ENCODE assay signal across 15 cellular contexts in genomic region chr14:57617510-57617909, GRCh38.
"Had no signal": no experiment of that assay in that cellular context is flagged by ENCODE, and none has a peak within 500 bp of the region (broad histone marks: within the 10 kb centered on the region; RNA-seq: fewer than 3 reads in every experiment).

No MANE protein-coding gene starts in this region.

- H3K4me3 ChIP-seq: adrenal gland, colonic mucosa, heart left ventricle had no signal

- H3K36me3 ChIP-seq: adrenal gland, colonic mucosa, heart left ventricle had no signal

- H3K4me1 ChIP-seq: adrenal gland, colonic mucosa, heart left ventricle had no signal

- H3K27me3 Mint-ChIP-seq: activated CD4-positive, alpha-beta T cell treated with anti-CD3 and anti-CD28 coated beads, Interleukin-2, amount 10 ng/mL, durations not matched to agents 7 days and 5 days; natural killer cell treated with Interleukin-12 subunit alpha and Interleukin-12 subunit beta and Interleukin-15 and Interleukin-18, amount 100 ng/mL, for 72 hours; stimulated activated naive CD8-positive, alpha-beta T cell treated with anti-CD3 and anti-CD28 coated beads, Interleukin-15, Interleukin-2, amounts not matched to agents 100 ng/mL and 50 ng/mL, for 24 hours; T-helper 17 cell had no signal

- H3K9me3 ChIP-seq: adrenal gland, colonic mucosa, heart left ventricle had no signal

- H3K27ac ChIP-seq: adrenal gland, colonic mucosa, heart left ventricle had no signal

- H3K4me3 Mint-ChIP-seq: activated CD4-positive, alpha-beta T cell treated with anti-CD3 and anti-CD28 coated beads, Interleukin-2, amount 10 ng/mL, durations not matched to agents 7 days and 5 days; natural killer cell treated with Interleukin-12 subunit alpha and Interleukin-12 subunit beta and Interleukin-15 and Interleukin-18, amount 100 ng/mL, for 72 hours; stimulated activated naive CD8-positive, alpha-beta T cell treated with anti-CD3 and anti-CD28 coated beads, Interleukin-15, Interleukin-2, amounts not matched to agents 100 ng/mL and 50 ng/mL, for 24 hours; T-helper 17 cell had no signal

- FAIRE-seq: TTC549 had no signal

- H3K27ac Mint-ChIP-seq: activated CD4-positive, alpha-beta T cell treated with anti-CD3 and anti-CD28 coated beads, Interleukin-2, amount 10 ng/mL, durations not matched to agents 7 days and 5 days; activated T-helper 2 cell treated with anti-CD3 and anti-CD28 coated beads, Interferon-gamma antibody, Interleukin-2, Interleukin-4, amounts not matched to agents 10 μg/mL and 5 μg/mL and 100 μg/mL, durations not matched to agents 14 hours and 24 hours and 36 hours; natural killer cell treated with Interleukin-12 subunit alpha and Interleukin-12 subunit beta and Interleukin-15 and Interleukin-18, amount 100 ng/mL, for 72 hours; stimulated activated naive CD8-positive, alpha-beta T cell treated with anti-CD3 and anti-CD28 coated beads, Interleukin-15, Interleukin-2, amounts not matched to agents 100 ng/mL and 50 ng/mL, for 24 hours; T-helper 17 cell had no signal

- H3K27me3 ChIP-seq: adrenal gland, colonic mucosa had no signal

- H3K4me1 Mint-ChIP-seq: activated CD4-positive, alpha-beta T cell treated with anti-CD3 and anti-CD28 coated beads, Interleukin-2, amount 10 ng/mL, durations not matched to agents 7 days and 5 days; T-helper 17 cell had no signal

- DNase-seq: activated CD4-positive, alpha-beta T cell treated with anti-CD3 and anti-CD28 coated beads, Interleukin-2, amount 10 ng/mL, durations not matched to agents 7 days and 5 days; activated CD4-positive, CD25-positive, alpha-beta regulatory T cell; activated naive CD4-positive, alpha-beta T cell treated with anti-CD3 and anti-CD28 coated beads, Interleukin-2, amount 50 U/mL, for 16 hours; adrenal gland; caudate nucleus; colonic mucosa; heart left ventricle; mammary epithelial cell; stimulated activated CD4-positive, alpha-beta T cell treated with anti-CD3 and anti-CD28 coated beads, Interleukin-15, amount 100 ng/mL, for 24 hours; stimulated activated CD4-positive, alpha-beta T cell treated with anti-CD3 and anti-CD28 coated beads, Interleukin-4, amount 100 ng/mL, for 24 hours; T-helper 17 cell had no signal
